Comparison of ENCODE assay signal across 8 cellular contexts in genomic region chr20:3766832-3767433, GRCh38. TPM values are rescaled to one million over a fixed set of nuclear protein-coding genes. Genes with fewer than 3 reads are reported as not detected.
DNase-seq lines count a peak whose midpoint lies in the region; ATAC-seq and TF ChIP-seq lines count a peak whose summit lies in the region.

No MANE protein-coding gene starts in this region.

- no peak for ATAC-seq in memory B cell (ENCODE audit: low read depth)
- ATAC-seq in HG02571 (IDR thresholded peaks at IDR 0.05; ENCODE audit: unreplicated experiment): no peak
- no peak for ATAC-seq in HG03354 (IDR thresholded peaks at IDR 0.05; ENCODE audit: poor library complexity, severe bottlenecking, unreplicated experiment)

- H3K36me3 Mint-ChIP-seq in brain (no peaks in the 10 kb centered on the region), memory B cell (no peaks in the 10 kb centered on the region)

- H3K4me2 ChIP-seq in BLaER1 treated with 17β-estradiol and CSF1 and Interleukin-3, amounts not matched to agents 10 nM and 100 nM: peak overlapping the region; percentile 92 to 100 (median 99)

- H3K4me3 Mint-ChIP-seq in brain: peak overlapping the region; percentile 90 to 95 (median 92)
- peak overlapping the region; percentile 90 for H3K4me3 Mint-ChIP-seq in memory B cell

- TF ChIP-seq CTCF in brain (conservative IDR thresholded peaks at IDR 0.05): no peak

- H3K9me3 Mint-ChIP-seq in brain (peaks cover 0 to 5% (median 0%) of the 10 kb centered on the region in 5 experiments), memory B cell (no peaks in the 10 kb centered on the region)

- peak overlapping the region; percentile 81 to 95 (median 91) for H3K9ac ChIP-seq in BLaER1 treated with 17β-estradiol and CSF1 and Interleukin-3, amounts not matched to agents 10 nM and 100 nM

- H3K4me3 ChIP-seq in BLaER1 treated with 17β-estradiol and CSF1 and Interleukin-3, amounts not matched to agents 10 nM and 100 nM: peak overlapping the region; percentile 77 to 97 (median 86)
- H3K4me3 ChIP-seq in urinary bladder (ENCODE audit: low read depth, low read length): peak overlapping the region; percentile 59

- peaks cover 0 to 52% (median 31%) of the 10 kb centered on the region in 11 experiments; a peak in 15 of 22 replicates for H4K20me1 ChIP-seq in BLaER1 treated with 17β-estradiol and CSF1 and Interleukin-3, amounts not matched to agents 10 nM and 100 nM

- H3K27ac Mint-ChIP-seq in brain (peak overlapping the region in 4 of 5 experiments; percentile 71 to 89 (median 80)), memory B cell (peak overlapping the region; percentile 62)

- H3K36me3 ChIP-seq in BLaER1 treated with 17β-estradiol and CSF1 and Interleukin-3, amounts not matched to agents 10 nM and 100 nM: peaks cover under 1 to 24% (median 6%) of the 10 kb centered on the region in 11 experiments; a peak in 17 of 22 replicates
- no peaks in the 10 kb centered on the region for H3K36me3 ChIP-seq in urinary bladder (ENCODE audit: insufficient read depth)

- H3K27ac ChIP-seq in BLaER1 treated with 17β-estradiol and CSF1 and Interleukin-3, amounts not matched to agents 10 nM and 100 nM: peak overlapping the region; percentile 37 to 98 (median 96); a peak in 21 of 22 replicates
- no peak overlapping the region for H3K27ac ChIP-seq in urinary bladder (ENCODE audit: low read depth)

- DNase-seq in HUDEP-2 (lab: John Stamatoyannopoulos, UW; ENCODE audit: unreplicated experiment in 76 of 76) (peak in 42 of 76 experiments; percentile 16 to 62 (median 34)), memory B cell (ENCODE audit: low spot score in 2 of 2) (no peak), GM03348 (ENCODE audit: low spot score) (no peak)

- WGBS in urinary bladder: 4% methylated on average over 27 of the region's 27 CpGs

- no peaks in the 10 kb centered on the region for H3K27me3 ChIP-seq in BLaER1 treated with 17β-estradiol and CSF1 and Interleukin-3, amounts not matched to agents 10 nM and 100 nM

- H3K4me1 Mint-ChIP-seq in brain (peaks cover 48% of the 10 kb centered on the region), memory B cell (peaks cover 18% of the 10 kb centered on the region)

- peaks cover 65 to 86% (median 78%) of the 10 kb centered on the region in 10 experiments for H3K4me1 ChIP-seq in BLaER1 treated with 17β-estradiol and CSF1 and Interleukin-3, amounts not matched to agents 10 nM and 100 nM
- H3K4me1 ChIP-seq in urinary bladder (ENCODE audit: insufficient read depth): no peaks in the 10 kb centered on the region

- peaks cover 0 to under 1% (median 0%) of the 10 kb centered on the region in 11 experiments; a peak in 1 of 22 replicates for H3K9me3 ChIP-seq in BLaER1 treated with 17β-estradiol and CSF1 and Interleukin-3, amounts not matched to agents 10 nM and 100 nM (replicated peaks in 1 of 11)

- peaks cover 13% of the 10 kb centered on the region for H3K27me3 Mint-ChIP-seq in brain
- peaks cover 2% of the 10 kb centered on the region for H3K27me3 Mint-ChIP-seq in memory B cell

RNA-seq across cellular contexts. Expression of gene ADISSP, which starts 0.6 kb away (rescaled TPM):
- 54.2 TPM for polyA plus RNA-seq in brain (ENCODE audit: insufficient read depth, low read depth, low replicate concordance)
- total RNA-seq in urinary bladder: 10.0 TPM
- polyA plus RNA-seq in urinary bladder: 109 TPM

RNA-seq across cellular contexts. Expression of gene SPEF1, which starts 14.3 kb away (rescaled TPM):
- polyA plus RNA-seq in brain (ENCODE audit: insufficient read depth, low read depth, low replicate concordance): 1.0 TPM
- total RNA-seq in urinary bladder: not detected
- 0.16 TPM for polyA plus RNA-seq in urinary bladder

RNA-seq across cellular contexts. Expression of gene CENPB, which starts 19.6 kb away (rescaled TPM):
- polyA plus RNA-seq in brain (ENCODE audit: insufficient read depth, low read depth, low replicate concordance) (122 TPM), urinary bladder (104 TPM)
- total RNA-seq in urinary bladder: 36.9 TPM

RNA-seq across cellular contexts. Expression of gene CDC25B, which starts 29.2 kb away (rescaled TPM):
- polyA plus RNA-seq in brain (ENCODE audit: insufficient read depth, low read depth, low replicate concordance) (139 TPM), urinary bladder (42.2 TPM)
- 18.7 TPM for total RNA-seq in urinary bladder

RNA-seq across cellular contexts. Expression of gene HSPA12B, which starts 34.4 kb away (rescaled TPM):
- polyA plus RNA-seq in brain (ENCODE audit: insufficient read depth, low read depth, low replicate concordance) (2.7 TPM), urinary bladder (11.8 TPM)
- 10.7 TPM for total RNA-seq in urinary bladder

Comparison
In these comparisons a context has a peak if more than half of its experiments do, and no peak if none do; other contexts are left out.
1. DNase-seq: peak in HUDEP-2 (42 of 76); none in memory B cell (0 of 2) and GM03348 (single experiment).